ENCODE assay signal across 26 cellular contexts in genomic region chr2:3059111-3059990, GRCh38.
"Had no signal": no experiment of that assay in that cellular context is flagged by ENCODE, and none has a peak within 500 bp of the region (broad histone marks: within the 10 kb centered on the region; RNA-seq: fewer than 3 reads in every experiment).

No MANE protein-coding gene starts in this region.

- H3K36me3 ChIP-seq: adrenal gland, breast epithelium, cardiac muscle cell, colonic mucosa, heart left ventricle had no signal

- H3K4me1 ChIP-seq: adrenal gland, body of pancreas, breast epithelium, colonic mucosa, heart left ventricle had no signal

- H3K27ac ChIP-seq: adrenal gland, body of pancreas, breast epithelium, cardiac muscle cell, colonic mucosa, heart left ventricle had no signal

- H3K9me3 ChIP-seq: adrenal gland, body of pancreas, breast epithelium, colonic mucosa had no signal

- DNase-seq: activated CD4-positive, alpha-beta memory T cell treated with anti-CD3 and anti-CD28 coated beads for 36 hours; activated CD4-positive, alpha-beta T cell treated with anti-CD3 and anti-CD28 coated beads for 36 hours; activated CD4-positive, alpha-beta T cell treated with anti-CD3 and anti-CD28 coated beads, Interleukin-2, amount 10 ng/mL, durations not matched to agents 24 days and 14 days; activated CD4-positive, CD25-positive, alpha-beta regulatory T cell; activated CD4-positive, CD25-positive, alpha-beta regulatory T cell treated with anti-CD3 and anti-CD28 coated beads, Interleukin-2, amount 50 U/mL, for 72 hours; activated CD8-positive, alpha-beta T cell treated with anti-CD3 and anti-CD28 coated beads, Interleukin-2, amount 10 ng/mL, durations not matched to agents 7 days and 5 days; activated effector memory CD4-positive, alpha-beta T cell treated with Interleukin-2 at 50 U/mL for 16 hours; activated gamma-delta T cell treated with Interleukin-2 at 50 U/mL for 16 hours; activated naive CD4-positive, alpha-beta T cell treated with anti-CD3 and anti-CD28 coated beads, Interleukin-2, amount 50 U/mL, for 16 hours; activated naive CD4-positive, alpha-beta T cell treated with Interleukin-2 at 50 U/mL for 16 hours; activated naive CD8-positive, alpha-beta T cell treated with anti-CD3 and anti-CD28 coated beads for 36 hours; activated naive CD8-positive, alpha-beta T cell treated with anti-CD3 and anti-CD28 coated beads, Interleukin-2, amount 50 U/mL, for 24 hours; activated T-cell treated with anti-CD3 and anti-CD28 coated beads, Interleukin-2, amount 50 U/mL, for 4 hours; amygdala; aorta; body of pancreas; central memory CD4-positive, alpha-beta T cell; cerebellar nuclear complex; colonic mucosa; effector CD8-positive, alpha-beta T cell; foreskin fibroblast; heart left ventricle; T-helper 2 cell had no signal

- H3K4me3 ChIP-seq: adrenal gland, body of pancreas, breast epithelium, cardiac muscle cell, colonic mucosa, heart left ventricle had no signal

- H3K27me3 ChIP-seq: adrenal gland, body of pancreas, breast epithelium, cardiac muscle cell, colonic mucosa had no signal
